ENCODE assay signal across 31 cellular contexts in genomic region chr3:159652452-159652851, GRCh38.
"Had no signal": no experiment of that assay in that cellular context is flagged by ENCODE, and none has a peak within 500 bp of the region (broad histone marks: within the 10 kb centered on the region; RNA-seq: fewer than 3 reads in every experiment).

No MANE protein-coding gene starts in this region.

- ATAC-seq: esophagus mucosa; foreskin keratinocyte; naive thymus-derived CD8-positive, alpha-beta T cell; pancreas; stimulated activated memory B cell treated with anti-CD40 and anti-IgM and Interleukin-4, amounts not matched to agents 10 μg/mL and 1 μg/mL and 100 μg/mL, for 72 hours; stimulated activated naive CD8-positive, alpha-beta T cell treated with anti-CD3 and anti-CD28 coated beads, Interleukin-15, amount 100 ng/mL, for 72 hours had no signal

- H3K4me3 Mint-ChIP-seq: activated naive CD4-positive, alpha-beta T cell treated with anti-CD3 and anti-CD28 coated beads for 36 hours; activated naive CD8-positive, alpha-beta T cell treated with anti-CD3 and anti-CD28 coated beads for 36 hours; activated T-helper 1 cell treated with anti-CD3 and anti-CD28 coated beads, Interleukin-12 subunit alpha, Interleukin-12 subunit beta, Interleukin-2, Interleukin-4 antibody, amounts not matched to agents 30 ng/mL and 10 ng/mL and 1 ng/mL, durations not matched to agents 14 hours and 24 hours and 36 hours; brain; endodermal cell; mesothelial cell of epicardium; naive thymus-derived CD8-positive, alpha-beta T cell; neural crest cell; stimulated activated memory B cell treated with anti-CD40 and anti-IgM and Interleukin-4, amounts not matched to agents 10 μg/mL and 1 μg/mL and 100 μg/mL, for 72 hours; stimulated activated naive CD8-positive, alpha-beta T cell treated with anti-CD3 and anti-CD28 coated beads, Interleukin-15, amount 100 ng/mL, for 72 hours; type B pancreatic cell had no signal

- H3K27me3 Mint-ChIP-seq: activated naive CD8-positive, alpha-beta T cell treated with anti-CD3 and anti-CD28 coated beads for 36 hours; brain; stimulated activated memory B cell treated with anti-CD40 and anti-IgM and Interleukin-4, amounts not matched to agents 10 μg/mL and 1 μg/mL and 100 μg/mL, for 72 hours; stimulated activated naive CD8-positive, alpha-beta T cell treated with anti-CD3 and anti-CD28 coated beads, Interleukin-15, amount 100 ng/mL, for 72 hours; type B pancreatic cell had no signal

- H3K27ac ChIP-seq: ascending aorta, foreskin keratinocyte, pancreas, prostate gland, uterus had no signal

- H3K4me3 ChIP-seq: ascending aorta, pancreas, prostate gland, smooth muscle cell, uterus had no signal

- DNase-seq: activated CD4-positive, alpha-beta T cell treated with anti-CD3 and anti-CD28 coated beads for 4 hours; activated CD4-positive, alpha-beta T cell treated with anti-CD3 and anti-CD28 coated beads, Interleukin-2, amount 50 U/mL, for 4 hours; activated effector memory CD4-positive, alpha-beta T cell treated with anti-CD3 and anti-CD28 coated beads, Interleukin-2, amount 50 U/mL, for 16 hours; activated naive CD4-positive, alpha-beta T cell treated with anti-CD3 and anti-CD28 coated beads for 36 hours; activated naive CD8-positive, alpha-beta T cell treated with anti-CD3 and anti-CD28 coated beads for 36 hours; activated T-cell treated with anti-CD3 and anti-CD28 coated beads for 4 hours; caudate nucleus; endodermal cell; foreskin keratinocyte; kidney glomerular epithelial cell; mammary epithelial cell; naive thymus-derived CD8-positive, alpha-beta T cell; nucleus accumbens; pancreas; retina; stimulated activated CD4-positive, alpha-beta T cell treated with anti-CD3 and anti-CD28 coated beads, Interleukin-1b, Interleukin-23, amount 100 ng/mL, for 48 hours; stimulated activated CD4-positive, alpha-beta T cell treated with anti-CD3 and anti-CD28 coated beads, Interleukin-4, amount 100 ng/mL, for 4 hours; stimulated activated CD8-positive, alpha-beta memory T cell treated with anti-CD3 and anti-CD28 coated beads, Interleukin-4, amount 100 ng/mL, for 48 hours; stimulated activated naive CD8-positive, alpha-beta T cell treated with anti-CD3 and anti-CD28 coated beads, Interleukin-15, amount 100 ng/mL, for 72 hours; substantia nigra; uterus had no signal

- H3K4me1 Mint-ChIP-seq: activated naive CD8-positive, alpha-beta T cell treated with anti-CD3 and anti-CD28 coated beads for 36 hours; naive thymus-derived CD8-positive, alpha-beta T cell; neural crest cell; stimulated activated memory B cell treated with anti-CD40 and anti-IgM and Interleukin-4, amounts not matched to agents 10 μg/mL and 1 μg/mL and 100 μg/mL, for 72 hours; stimulated activated naive CD8-positive, alpha-beta T cell treated with anti-CD3 and anti-CD28 coated beads, Interleukin-15, amount 100 ng/mL, for 72 hours had no signal

- H3K9me3 ChIP-seq: ascending aorta, pancreas, prostate gland, uterus had no signal

- H3K27me3 ChIP-seq: ascending aorta, foreskin keratinocyte, pancreas, uterus had no signal

- H3K9me3 Mint-ChIP-seq: activated naive CD4-positive, alpha-beta T cell treated with anti-CD3 and anti-CD28 coated beads for 36 hours; activated naive CD8-positive, alpha-beta T cell treated with anti-CD3 and anti-CD28 coated beads for 36 hours; activated T-helper 1 cell treated with anti-CD3 and anti-CD28 coated beads, Interleukin-12 subunit alpha, Interleukin-12 subunit beta, Interleukin-2, Interleukin-4 antibody, amounts not matched to agents 30 ng/mL and 10 ng/mL and 1 ng/mL, durations not matched to agents 14 hours and 24 hours and 36 hours; brain; endodermal cell; mesothelial cell of epicardium; neural crest cell had no signal

- H3K27ac Mint-ChIP-seq: activated naive CD4-positive, alpha-beta T cell treated with anti-CD3 and anti-CD28 coated beads for 36 hours; activated naive CD8-positive, alpha-beta T cell treated with anti-CD3 and anti-CD28 coated beads for 36 hours; activated T-helper 1 cell treated with anti-CD3 and anti-CD28 coated beads, Interleukin-12 subunit alpha, Interleukin-12 subunit beta, Interleukin-2, Interleukin-4 antibody, amounts not matched to agents 30 ng/mL and 10 ng/mL and 1 ng/mL, durations not matched to agents 14 hours and 24 hours and 36 hours; brain; endodermal cell; mesothelial cell of epicardium; naive thymus-derived CD8-positive, alpha-beta T cell; stimulated activated memory B cell treated with anti-CD40 and anti-IgM and Interleukin-4, amounts not matched to agents 10 μg/mL and 1 μg/mL and 100 μg/mL, for 72 hours; stimulated activated naive CD8-positive, alpha-beta T cell treated with anti-CD3 and anti-CD28 coated beads, Interleukin-15, amount 100 ng/mL, for 72 hours; type B pancreatic cell had no signal

- H3K36me3 Mint-ChIP-seq: activated naive CD8-positive, alpha-beta T cell treated with anti-CD3 and anti-CD28 coated beads for 36 hours; brain; mesothelial cell of epicardium; naive thymus-derived CD8-positive, alpha-beta T cell; stimulated activated memory B cell treated with anti-CD40 and anti-IgM and Interleukin-4, amounts not matched to agents 10 μg/mL and 1 μg/mL and 100 μg/mL, for 72 hours; type B pancreatic cell had no signal

- H3K36me3 ChIP-seq: ascending aorta, pancreas, prostate gland, uterus had no signal
